ENCODE assay signal across 8 cellular contexts in genomic region chr13:89066868-89067466, GRCh38.
DNase-seq lines count a peak whose midpoint lies in the region; ATAC-seq and TF ChIP-seq lines count a peak whose summit lies in the region.

No MANE protein-coding gene starts in this region.

- peak; percentile 28 to 89 for DNase-seq in NCI-H526 (lab: John Stamatoyannopoulos, UW)
- DNase-seq in astrocyte of the spinal cord (ENCODE audit: low read depth, low spot score), result peak; percentile 71
- DNase-seq in lower lobe of right lung, result no peak
- no peak for DNase-seq in activated T-helper 1 cell treated with anti-CD3 and anti-CD28 coated beads, Interleukin-12 subunit alpha, Interleukin-12 subunit beta, Interleukin-2, Interleukin-4 antibody, amounts not matched to agents 30 ng/mL and 10 ng/mL and 1 ng/mL, durations not matched to agents 14 hours and 24 hours and 36 hours (ENCODE audit: low spot score)

- TF ChIP-seq CTCF in DOHH2 (IDR thresholded peaks at IDR 0.05; ENCODE audit: low read depth, low read length, poor library complexity, severe bottlenecking), result peak; percentile 68
- peak; percentile 69 for TF ChIP-seq CTCF in astrocyte of the spinal cord (IDR thresholded peaks at IDR 0.05; ENCODE audit: low read depth, low read length)
- peak; percentile 62 for TF ChIP-seq CTCF in lower lobe of right lung (IDR thresholded peaks at IDR 0.05)

- H3K4me3 ChIP-seq in DOHH2 (ENCODE audit: low read length) (no peak overlapping the region), astrocyte of the spinal cord (ENCODE audit: low read depth, low read length) (no peak overlapping the region), lower lobe of right lung (no peak overlapping the region)

- intact Hi-C loops in lower lobe of right lung (cut with DNase I), result no loop called here
- intact Hi-C loops in activated T-helper 1 cell treated with anti-CD3 and anti-CD28 coated beads, Interleukin-12 subunit alpha, Interleukin-12 subunit beta, Interleukin-2, Interleukin-4 antibody, amounts not matched to agents 30 ng/mL and 10 ng/mL and 1 ng/mL, durations not matched to agents 14 hours and 24 hours and 36 hours (cut with micrococcal nuclease), result loop anchor here (5.0 kb wide), 1 partner anchor 1385 kb away; no protein-coding TSS in a partner anchor

- no peaks in the 10 kb centered on the region for H3F3A ChIP-seq in DOHH2 (ENCODE audit: control insufficient read depth, insufficient read depth)

- H3K9me3 Mint-ChIP-seq in activated T-helper 1 cell treated with anti-CD3 and anti-CD28 coated beads, Interleukin-12 subunit alpha, Interleukin-12 subunit beta, Interleukin-2, Interleukin-4 antibody, amounts not matched to agents 30 ng/mL and 10 ng/mL and 1 ng/mL, durations not matched to agents 14 hours and 24 hours and 36 hours, result no peaks in the 10 kb centered on the region

- no peak overlapping the region for H3K27ac Mint-ChIP-seq in activated T-helper 1 cell treated with anti-CD3 and anti-CD28 coated beads, Interleukin-12 subunit alpha, Interleukin-12 subunit beta, Interleukin-2, Interleukin-4 antibody, amounts not matched to agents 30 ng/mL and 10 ng/mL and 1 ng/mL, durations not matched to agents 14 hours and 24 hours and 36 hours

- H3K27me3 ChIP-seq in DOHH2 (ENCODE audit: control insufficient read depth, low read length) (no peaks in the 10 kb centered on the region), lower lobe of right lung (ENCODE audit: low read depth) (no peaks in the 10 kb centered on the region)

- no peak overlapping the region for H3K4me3 Mint-ChIP-seq in activated T-helper 1 cell treated with anti-CD3 and anti-CD28 coated beads, Interleukin-12 subunit alpha, Interleukin-12 subunit beta, Interleukin-2, Interleukin-4 antibody, amounts not matched to agents 30 ng/mL and 10 ng/mL and 1 ng/mL, durations not matched to agents 14 hours and 24 hours and 36 hours

- ATAC-seq in HG02610 (IDR thresholded peaks at IDR 0.05; ENCODE audit: unreplicated experiment) (peak; percentile 85), lower lobe of right lung (peak; percentile 67 to 79), HG03135 (IDR thresholded peaks at IDR 0.05; ENCODE audit: unreplicated experiment) (no peak), HG02678 (IDR thresholded peaks at IDR 0.05; ENCODE audit: unreplicated experiment) (no peak)

- H3K79me2 ChIP-seq in DOHH2 (ENCODE audit: control insufficient read depth, low read length), result no peaks in the 10 kb centered on the region

- H3K9me3 ChIP-seq in DOHH2 (ENCODE audit: control insufficient read depth, insufficient read depth, low read length), result no peaks in the 10 kb centered on the region
- no peaks in the 10 kb centered on the region for H3K9me3 ChIP-seq in lower lobe of right lung

- no peak overlapping the region for H3K4me2 ChIP-seq in DOHH2 (ENCODE audit: low read length)

- no peak overlapping the region for H3K27ac ChIP-seq in DOHH2 (ENCODE audit: low read depth, low read length)
- no peak overlapping the region for H3K27ac ChIP-seq in lower lobe of right lung

- no peaks in the 10 kb centered on the region for H3K27me3 Mint-ChIP-seq in activated T-helper 1 cell treated with anti-CD3 and anti-CD28 coated beads, Interleukin-12 subunit alpha, Interleukin-12 subunit beta, Interleukin-2, Interleukin-4 antibody, amounts not matched to agents 30 ng/mL and 10 ng/mL and 1 ng/mL, durations not matched to agents 14 hours and 24 hours and 36 hours (ENCODE audit: insufficient read depth)

- no peaks in the 10 kb centered on the region for H3K9me2 ChIP-seq in DOHH2 (replicated peaks; ENCODE audit: control insufficient read depth, low read length)

- H3K4me1 ChIP-seq in DOHH2 (ENCODE audit: control insufficient read depth, low read length) (no peaks in the 10 kb centered on the region), lower lobe of right lung (no peaks in the 10 kb centered on the region)

- in situ Hi-C loops in astrocyte of the spinal cord (cut with HindIII; ENCODE audit: low sequenced_read_pairs), result no loop called here

- no peaks in the 10 kb centered on the region for H3K36me3 Mint-ChIP-seq in activated T-helper 1 cell treated with anti-CD3 and anti-CD28 coated beads, Interleukin-12 subunit alpha, Interleukin-12 subunit beta, Interleukin-2, Interleukin-4 antibody, amounts not matched to agents 30 ng/mL and 10 ng/mL and 1 ng/mL, durations not matched to agents 14 hours and 24 hours and 36 hours (ENCODE audit: low read depth)

- H3K4me1 Mint-ChIP-seq in activated T-helper 1 cell treated with anti-CD3 and anti-CD28 coated beads, Interleukin-12 subunit alpha, Interleukin-12 subunit beta, Interleukin-2, Interleukin-4 antibody, amounts not matched to agents 30 ng/mL and 10 ng/mL and 1 ng/mL, durations not matched to agents 14 hours and 24 hours and 36 hours (ENCODE audit: low read depth), result no peaks in the 10 kb centered on the region

- H4K20me1 ChIP-seq in DOHH2 (ENCODE audit: control insufficient read depth, insufficient read depth, low read depth, low read length), result no peaks in the 10 kb centered on the region

- H3K36me3 ChIP-seq in DOHH2 (ENCODE audit: control insufficient read depth, low read length), result no peaks in the 10 kb centered on the region
- no peaks in the 10 kb centered on the region for H3K36me3 ChIP-seq in lower lobe of right lung

Comparison
In these comparisons a context has a peak if more than half of its experiments do, and no peak if none do; other contexts are left out.
1. ATAC-seq: peak in HG02610 (single experiment) and lower lobe of right lung (2 of 2); none in HG03135 (single experiment) and HG02678 (single experiment).
2. DNase-seq: peak in NCI-H526 (2 of 2) and astrocyte of the spinal cord (single experiment); none in lower lobe of right lung (single experiment) and activated T-helper 1 cell treated with anti-CD3 and anti-CD28 coated beads, Interleukin-12 subunit alpha, Interleukin-12 subunit beta, Interleukin-2, Interleukin-4 antibody, amounts not matched to agents 30 ng/mL and 10 ng/mL and 1 ng/mL, durations not matched to agents 14 hours and 24 hours and 36 hours (single experiment).
3. Peak in every context shown above with its lines, with median percentiles within 50 percentile points of each other: CTCF ChIP-seq.